ENCODE assay signal across 8 cellular contexts in genomic region chr6:150142657-150143501, GRCh38. TPM values are rescaled to one million over a fixed set of nuclear protein-coding genes. Genes with fewer than 3 reads are reported as not detected.
A peak's percentile ranks its signal among the peaks of the same experiment; 100 is the strongest.
DNase-seq lines count a peak whose midpoint lies in the region; ATAC-seq and TF ChIP-seq lines count a peak whose summit lies in the region.

PPP1R14C (plus strand) TSS chr6:150143044; CDS start chr6:150143193, 149 bp downstream.

- no peaks in the 10 kb centered on the region for H3K9me3 ChIP-seq in ascending aorta

- peaks cover 5% of the 10 kb centered on the region for H3K27me3 ChIP-seq in ascending aorta

- intact Hi-C loops in ascending aorta (cut with DNase I), result no loop called here

- H3K36me3 ChIP-seq in ascending aorta, result no peaks in the 10 kb centered on the region

- ATAC-seq in GM19023 (IDR thresholded peaks at IDR 0.05; ENCODE audit: unreplicated experiment) (no peak), HG03342 (IDR thresholded peaks at IDR 0.05; ENCODE audit: unreplicated experiment) (no peak)

- peaks cover 10 to 16% of the 10 kb centered on the region in 2 donors for H3K4me1 ChIP-seq in ascending aorta

- in situ Hi-C loops in GM13976 (cut with MboI; ENCODE audit: low sequenced_read_pairs, unreplicated experiment), result no loop called here

- DNase-seq in GM13976 (ENCODE audit: low spot score) (peak; percentile 54), NCI-H2227 (lab: John Stamatoyannopoulos, UW; ENCODE audit: unreplicated experiment) (peak; percentile 81), ascending aorta (ENCODE audit: low spot score in 2 of 2) (no peak), skeletal muscle cell (ENCODE audit: low read depth) (no peak)
- DNase-seq in effector CD8-positive, alpha-beta T cell (lab: John Stamatoyannopoulos, UW), result no peak

- TF ChIP-seq CTCF in GM13976 (IDR thresholded peaks at IDR 0.05; ENCODE audit: borderline replicate concordance, control extremely low read depth, extremely low read depth, insufficient read depth, missing control alignments), result no peak
- no peak for TF ChIP-seq CTCF in ascending aorta (IDR thresholded peaks at IDR 0.05)

- H3K4me3 ChIP-seq in ascending aorta (peak within 1 kb of the TSS; percentile 56 to 67), iPS-11a (ENCODE audit: low read depth, low read length) (peak within 1 kb of the TSS; percentile 48), skeletal muscle cell (ENCODE audit: low read depth, low read length) (peak within 1 kb of the TSS; percentile 30)

- no peak within 1 kb of the TSS for H3K27ac ChIP-seq in ascending aorta

RNA-seq across cellular contexts. Expression of gene PPP1R14C, which starts in this region (rescaled TPM):
- not detected for total RNA-seq in ascending aorta

Comparison
In these comparisons a context has a peak if more than half of its experiments do, and no peak if none do; other contexts are left out.
1. DNase-seq: peak in GM13976 (single experiment) and NCI-H2227 (single experiment); none in ascending aorta (0 of 2), skeletal muscle cell (single experiment) and effector CD8-positive, alpha-beta T cell (single experiment).
2. Peak in every context shown above with its lines, with median percentiles within 50 percentile points of each other: H3K4me3 ChIP-seq.